In the genomic region with DNA sequence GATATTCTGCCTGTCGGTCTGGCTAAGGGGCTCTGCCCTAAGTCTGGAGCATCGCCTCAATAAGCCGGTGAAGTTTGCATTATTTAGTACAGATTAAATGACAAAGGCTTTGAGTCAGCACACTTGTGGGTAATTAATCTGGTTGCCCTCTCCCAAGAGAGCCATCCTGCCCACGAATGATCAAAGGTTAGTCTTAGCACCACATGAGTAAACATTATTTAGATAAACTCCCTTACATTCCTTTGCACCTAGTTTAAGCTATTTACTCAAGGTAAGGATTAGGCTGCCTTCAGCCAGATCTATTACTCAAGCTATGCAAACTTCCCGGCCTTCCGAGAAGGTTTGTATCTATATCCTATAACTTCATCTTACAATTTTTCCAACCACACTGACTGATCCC, we compare ENCODE assay signal across 28 cellular contexts.
DNase-seq lines count a peak whose midpoint lies in the region; ATAC-seq, FAIRE-seq and TF ChIP-seq lines count a peak whose summit lies in the region.
"Had no signal": no experiment of that assay in that cellular context is flagged by ENCODE, and none has a peak within 500 bp of the region (broad histone marks: within the 10 kb centered on the region; RNA-seq: fewer than 3 reads in every experiment).

No MANE protein-coding gene starts in this region.

- H3K9me3 ChIP-seq in ascending aorta, result peaks cover 4 to 18% of the 10 kb centered on the region in 2 donors
- H3K9me3 ChIP-seq: BE2C, HAP-1 had no signal

- H3K9me3 Mint-ChIP-seq in progenitor cell of endocrine pancreas (ENCODE audit: low read depth), result peaks cover 49% of the 10 kb centered on the region

- DNase-seq in HT-29 (ENCODE audit: low spot score) (peak; percentile 82), NCI-H226 (peak; percentile 74), bronchial epithelial cell (ENCODE audit: low read depth) (peak; percentile 91), left colon (no peak), progenitor cell of endocrine pancreas (ENCODE audit: low spot score, unreplicated experiment) (no peak), ascending aorta (ENCODE audit: low spot score in 2 of 2) (no peak), AML-193 (lab: John Stamatoyannopoulos, UW) (no peak)
- DNase-seq: BE2C, GOT3, HFFc6, Karpas-422, NCI-H1105 treated with DMSO at 0.1 percent for 48 hours, NCI-H146, NCI-H1930, NCI-H2107, NCI-H446, NCI-H524 treated with DMSO at 0.1 percent for 48 hours, NCI-H774, SHP77 treated with DMSO at 0.1 percent for 48 hours had no signal

- TF ChIP-seq CTCF in bronchial epithelial cell (IDR thresholded peaks at IDR 0.05; ENCODE audit: insufficient read depth, low read length, severe bottlenecking) (no peak), progenitor cell of endocrine pancreas (IDR thresholded peaks at IDR 0.05; ENCODE audit: unreplicated experiment) (no peak), ascending aorta (IDR thresholded peaks at IDR 0.05) (no peak)

- H3K4me3 ChIP-seq in bronchial epithelial cell (ENCODE audit: low read depth, low read length) (no peak overlapping the region), ascending aorta (no peak overlapping the region)
- H3K4me3 ChIP-seq: GM12878, HAP-1 had no signal

- H3K27ac ChIP-seq in ascending aorta, result no peak overlapping the region
- H3K27ac ChIP-seq: HL-60, RWPE1 had no signal

- no peak overlapping the region for H3K4me3 Mint-ChIP-seq in progenitor cell of endocrine pancreas (ENCODE audit: low read depth)
- H3K4me3 Mint-ChIP-seq: CD14-positive monocyte, HFFc6 had no signal

- ATAC-seq in left colon (peak; percentile 44), HG03108 (IDR thresholded peaks at IDR 0.05; ENCODE audit: unreplicated experiment) (no peak)
- ATAC-seq: GM12878, HepG2 had no signal

- H3K27me3 ChIP-seq in bronchial epithelial cell (ENCODE audit: control insufficient read depth, insufficient read depth, low read length) (no peaks in the 10 kb centered on the region), ascending aorta (no peaks in the 10 kb centered on the region)
- H3K27me3 ChIP-seq: BE2C had no signal

- FAIRE-seq in bronchial epithelial cell (lab: Jason Lieb, UNC), result no peak
- FAIRE-seq: D721Med, G401.6, GM12878, HepG2 had no signal

- H3K27ac Mint-ChIP-seq in progenitor cell of endocrine pancreas, result no peak overlapping the region
- H3K27ac Mint-ChIP-seq: CD14-positive monocyte, HFFc6 had no signal

- no peaks in the 10 kb centered on the region for H3K4me1 Mint-ChIP-seq in progenitor cell of endocrine pancreas (ENCODE audit: low read depth)
- H3K4me1 Mint-ChIP-seq: CD14-positive monocyte had no signal

- H3K27me3 Mint-ChIP-seq in progenitor cell of endocrine pancreas, result no peaks in the 10 kb centered on the region

- no peaks in the 10 kb centered on the region for H3K4me1 ChIP-seq in ascending aorta
- H3K4me1 ChIP-seq: BE2C, HAP-1 had no signal

- intact Hi-C loops in left colon (cut with DNase I, micrococcal nuclease) (no loop called here), ascending aorta (cut with DNase I) (no loop called here)

- H3K36me3 Mint-ChIP-seq in progenitor cell of endocrine pancreas (ENCODE audit: insufficient read depth), result peaks cover 4% of the 10 kb centered on the region
- H3K36me3 Mint-ChIP-seq: CD14-positive monocyte had no signal

- no peaks in the 10 kb centered on the region for H3K36me3 ChIP-seq in bronchial epithelial cell (ENCODE audit: control insufficient read depth, insufficient read depth, low read length)
- no peaks in the 10 kb centered on the region for H3K36me3 ChIP-seq in ascending aorta
- H3K36me3 ChIP-seq: BE2C, HAP-1 had no signal

Comparison
In these comparisons a context has a peak if more than half of its experiments do, and no peak if none do; other contexts are left out.
1. DNase-seq: peak in HT-29 (single experiment), NCI-H226 (single experiment) and bronchial epithelial cell (single experiment); none in left colon (0 of 2), progenitor cell of endocrine pancreas (single experiment), ascending aorta (0 of 2) and AML-193 (0 of 2).